ENCODE assay signal across 1 cellular context in genomic region chrX:86047174-86047991, GRCh38.
TF ChIP-seq lines count a peak whose summit lies in the region.

Gene CHM, minus strand, starts transcription at chrX:86047558. Its CDS starts 26 bp downstream, at chrX:86047532.

TF ChIP-seq in HepG2, 621 proteins besides CTCF, POLR2A, EP300 and RAD21 (continued from another document and continues in another):
- no peak for TF ChIP-seq SKIL (CRISPR knock-in tag; IDR thresholded peaks at IDR 0.05; ENCODE audit: borderline replicate concordance)
- TF ChIP-seq THAP8 (CRISPR knock-in tag; IDR thresholded peaks at IDR 0.05; ENCODE audit: borderline replicate concordance) = no peak
- TF ChIP-seq SOX13 (IDR thresholded peaks at IDR 0.05) = no peak
- no peak for TF ChIP-seq SOX13 (CRISPR knock-in tag; conservative IDR thresholded peaks at IDR 0.05 in 1 of 2, IDR thresholded peaks at IDR 0.05 in 1 of 2)
- no peak for TF ChIP-seq ZXDC (CRISPR knock-in tag; IDR thresholded peaks at IDR 0.05)
- TF ChIP-seq LRRFIP1 (CRISPR knock-in tag; conservative IDR thresholded peaks at IDR 0.05) = no peak
- TF ChIP-seq MTA3 (CRISPR knock-in tag; IDR thresholded peaks at IDR 0.05) = no peak
- peak; percentile 87 for TF ChIP-seq YY1 (IDR thresholded peaks at IDR 0.05; ENCODE audit: insufficient read depth, insufficient replicate concordance, low read depth, low read length)
- no peak for TF ChIP-seq ZNF639 (CRISPR knock-in tag; conservative IDR thresholded peaks at IDR 0.05)
- peak; percentile 56 for TF ChIP-seq CREB1 (IDR thresholded peaks at IDR 0.05)
- peak; percentile 90 for TF ChIP-seq CREB1 (CRISPR knock-in tag; IDR thresholded peaks at IDR 0.05)
- no peak for TF ChIP-seq PBX2 (CRISPR knock-in tag; IDR thresholded peaks at IDR 0.05)
- TF ChIP-seq GATAD2A (CRISPR knock-in tag; IDR thresholded peaks at IDR 0.05) = peak; percentile 39; the same call in 1 of the 2 replicates
- TF ChIP-seq MNT (IDR thresholded peaks at IDR 0.05) = no peak; the same call in 1 of the 2 replicates
- no peak for TF ChIP-seq ZNF646 (CRISPR knock-in tag; IDR thresholded peaks at IDR 0.05)
- TF ChIP-seq STAT5B (CRISPR knock-in tag; IDR thresholded peaks at IDR 0.05) = no peak
- no peak for TF ChIP-seq LCORL (IDR thresholded peaks at IDR 0.05)
- TF ChIP-seq LCORL (CRISPR knock-in tag; IDR thresholded peaks at IDR 0.05) = no peak
- TF ChIP-seq ZMAT3 (CRISPR knock-in tag; conservative IDR thresholded peaks at IDR 0.05) = no peak
- TF ChIP-seq SALL1 (CRISPR knock-in tag; IDR thresholded peaks at IDR 0.05) = peak; percentile 33; the same call in 1 of the 2 replicates
- TF ChIP-seq XBP1 (CRISPR knock-in tag; IDR thresholded peaks at IDR 0.05) = no peak
- TF ChIP-seq KDM6A (CRISPR knock-in tag; IDR thresholded peaks at IDR 0.05; ENCODE audit: low read depth) = no peak
- no peak for TF ChIP-seq TCF7L2 (IDR thresholded peaks at IDR 0.05; ENCODE audit: low read depth, low read length)
- TF ChIP-seq DRAP1 (CRISPR knock-in tag; IDR thresholded peaks at IDR 0.05) = peak; percentile 47; the same call in 1 of the 2 replicates
- no peak for TF ChIP-seq PCBP1 (IDR thresholded peaks at IDR 0.05; ENCODE audit: borderline replicate concordance, low read depth, low read length)
- no peak for TF ChIP-seq ZNF264 (CRISPR knock-in tag; IDR thresholded peaks at IDR 0.05)
- TF ChIP-seq TCF7 (IDR thresholded peaks at IDR 0.05; ENCODE audit: low read depth) = no peak
- TF ChIP-seq NONO (IDR thresholded peaks at IDR 0.05) = no peak
- no peak for TF ChIP-seq NONO (CRISPR knock-in tag; conservative IDR thresholded peaks at IDR 0.05)
- TF ChIP-seq CENPX (CRISPR knock-in tag; IDR thresholded peaks at IDR 0.05) = no peak
- TF ChIP-seq AGO2 (optimal IDR thresholded peaks at IDR 0.05; ENCODE audit: low read depth, low read length) = no peak
- peak; percentile 53; the same call in 1 of the 2 replicates for TF ChIP-seq ZNF574 (CRISPR knock-in tag; IDR thresholded peaks at IDR 0.05)
- TF ChIP-seq ZNF883 (CRISPR knock-in tag; IDR thresholded peaks at IDR 0.05; ENCODE audit: not compliant biosample characterization) = no peak
- TF ChIP-seq ZNF761 (CRISPR knock-in tag; conservative IDR thresholded peaks at IDR 0.05) = no peak
- TF ChIP-seq ISL2 (CRISPR knock-in tag; IDR thresholded peaks at IDR 0.05) = no peak
- TF ChIP-seq U2AF2 (IDR thresholded peaks at IDR 0.05; ENCODE audit: low read depth, low read length) = no peak
